ENCODE assay signal across 8 cellular contexts in the genomic region with DNA sequence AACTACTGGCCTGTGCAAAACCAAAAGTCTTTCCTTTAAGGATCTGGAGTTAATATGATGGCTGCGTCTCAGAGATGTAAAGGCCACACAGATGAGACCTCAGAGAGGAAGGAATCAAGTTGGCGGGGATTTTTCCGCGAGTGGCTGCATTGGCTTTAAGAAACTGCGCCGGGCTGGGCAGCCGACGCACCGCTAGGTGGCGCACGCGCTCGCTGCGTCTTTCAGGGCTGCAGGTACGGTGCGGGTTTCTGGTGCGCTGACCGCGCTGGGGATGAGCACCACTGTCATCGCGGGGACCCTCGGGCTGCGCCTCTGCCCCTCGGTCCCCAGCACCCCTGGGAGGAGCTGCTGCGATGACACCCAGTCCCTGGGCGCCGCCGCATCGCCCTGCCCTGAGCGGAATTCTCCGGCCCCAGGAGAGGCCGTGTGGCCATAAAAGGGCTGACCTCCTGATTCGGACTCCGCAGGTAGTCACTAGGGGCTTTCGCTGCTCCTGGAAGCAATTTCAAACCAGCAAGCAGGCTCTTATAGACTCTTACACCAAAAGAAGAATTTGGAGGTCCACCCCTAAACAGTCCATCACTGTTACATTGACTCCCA.
A peak's percentile ranks its signal among the peaks of the same experiment; 100 is the strongest.
DNase-seq lines count a peak whose midpoint lies in the region; ATAC-seq and TF ChIP-seq lines count a peak whose summit lies in the region.

No MANE protein-coding gene starts in this region.

- intact Hi-C loops in mucosa of descending colon (cut with DNase I, micrococcal nuclease) = no loop called here

- H3K36me3 Mint-ChIP-seq in stimulated activated effector memory CD8-positive, alpha-beta T cell treated with anti-CD3 and anti-CD28 coated beads, Interleukin-12 subunit alpha, Interleukin-12 subunit beta, amount 100 ng/mL, for 72 hours = no peaks in the 10 kb centered on the region

- no peak overlapping the region for H3K27ac Mint-ChIP-seq in stimulated activated effector memory CD8-positive, alpha-beta T cell treated with anti-CD3 and anti-CD28 coated beads, Interleukin-12 subunit alpha, Interleukin-12 subunit beta, amount 100 ng/mL, for 72 hours

- H3K4me3 ChIP-seq in epithelial cell of esophagus (ENCODE audit: low read length) = no peak overlapping the region
- H3K4me3 ChIP-seq in mucosa of descending colon = no peak overlapping the region

- ATAC-seq in mucosa of descending colon = peak; percentile 75
- peak; percentile 57 for ATAC-seq in stimulated activated effector memory CD8-positive, alpha-beta T cell treated with anti-CD3 and anti-CD28 coated beads, Interleukin-12 subunit alpha, Interleukin-12 subunit beta, amount 100 ng/mL, for 72 hours

- peak; percentile 5 for DNase-seq in NK-92 treated with Interleukin-12 subunit alpha and Interleukin-12 subunit beta, amount 100 ng/mL, for 24 hours (lab: John Stamatoyannopoulos, UW)
- DNase-seq in NK-92 (lab: John Stamatoyannopoulos, UW; ENCODE audit: unreplicated experiment) = no peak
- peak; percentile 22 for DNase-seq in NCI-H2227 treated with DMSO at 0.1 percent for 48 hours (lab: John Stamatoyannopoulos, UW)
- DNase-seq in activated CD8-positive, alpha-beta memory T cell treated with anti-CD3 and anti-CD28 coated beads for 48 hours (ENCODE audit: low read depth in 2 of 3, low spot score in 2 of 3) = peak; percentile 15 to 53 (median 31)
- DNase-seq in epithelial cell of esophagus (ENCODE audit: low read depth) = peak; percentile 61
- peak; percentile 57 to 76 (median 69) for DNase-seq in mucosa of descending colon
- peak; percentile 46 to 74 for DNase-seq in stimulated activated effector memory CD8-positive, alpha-beta T cell treated with anti-CD3 and anti-CD28 coated beads, Interleukin-12 subunit alpha, Interleukin-12 subunit beta, amount 100 ng/mL, for 72 hours (ENCODE audit: low spot score in 2 of 2)
- DNase-seq in DMS114 treated with DMSO at 0.1 percent for 48 hours (lab: John Stamatoyannopoulos, UW; ENCODE audit: unreplicated experiment) = no peak

- no peaks in the 10 kb centered on the region for H3K9me3 ChIP-seq in mucosa of descending colon

- no peaks in the 10 kb centered on the region for H3K4me1 ChIP-seq in mucosa of descending colon (ENCODE audit: low read depth)

- no peak overlapping the region for H3K4me3 Mint-ChIP-seq in stimulated activated effector memory CD8-positive, alpha-beta T cell treated with anti-CD3 and anti-CD28 coated beads, Interleukin-12 subunit alpha, Interleukin-12 subunit beta, amount 100 ng/mL, for 72 hours

- no peaks in the 10 kb centered on the region for H3K9me3 Mint-ChIP-seq in stimulated activated effector memory CD8-positive, alpha-beta T cell treated with anti-CD3 and anti-CD28 coated beads, Interleukin-12 subunit alpha, Interleukin-12 subunit beta, amount 100 ng/mL, for 72 hours

- TF ChIP-seq CTCF in epithelial cell of esophagus (IDR thresholded peaks at IDR 0.05; ENCODE audit: insufficient read depth, low read depth, low read length, missing control alignments) (peak; percentile 83), mucosa of descending colon (IDR thresholded peaks at IDR 0.05) (peak; percentile 92)

- no peaks in the 10 kb centered on the region for H3K4me1 Mint-ChIP-seq in stimulated activated effector memory CD8-positive, alpha-beta T cell treated with anti-CD3 and anti-CD28 coated beads, Interleukin-12 subunit alpha, Interleukin-12 subunit beta, amount 100 ng/mL, for 72 hours

- no peaks in the 10 kb centered on the region for H3K36me3 ChIP-seq in mucosa of descending colon (ENCODE audit: low read depth)

Comparison
In these comparisons a context has a peak if more than half of its experiments do, and no peak if none do; other contexts are left out.
1. DNase-seq: peak in NK-92 treated with Interleukin-12 subunit alpha and Interleukin-12 subunit beta, amount 100 ng/mL, for 24 hours (single experiment), NCI-H2227 treated with DMSO at 0.1 percent for 48 hours (single experiment), activated CD8-positive, alpha-beta memory T cell treated with anti-CD3 and anti-CD28 coated beads for 48 hours (3 of 3), epithelial cell of esophagus (single experiment), mucosa of descending colon (3 of 3) and stimulated activated effector memory CD8-positive, alpha-beta T cell treated with anti-CD3 and anti-CD28 coated beads, Interleukin-12 subunit alpha, Interleukin-12 subunit beta, amount 100 ng/mL, for 72 hours (2 of 2); none in NK-92 (single experiment) and DMS114 treated with DMSO at 0.1 percent for 48 hours (single experiment).